ENCODE assay signal across 10 cellular contexts in the genomic region with DNA sequence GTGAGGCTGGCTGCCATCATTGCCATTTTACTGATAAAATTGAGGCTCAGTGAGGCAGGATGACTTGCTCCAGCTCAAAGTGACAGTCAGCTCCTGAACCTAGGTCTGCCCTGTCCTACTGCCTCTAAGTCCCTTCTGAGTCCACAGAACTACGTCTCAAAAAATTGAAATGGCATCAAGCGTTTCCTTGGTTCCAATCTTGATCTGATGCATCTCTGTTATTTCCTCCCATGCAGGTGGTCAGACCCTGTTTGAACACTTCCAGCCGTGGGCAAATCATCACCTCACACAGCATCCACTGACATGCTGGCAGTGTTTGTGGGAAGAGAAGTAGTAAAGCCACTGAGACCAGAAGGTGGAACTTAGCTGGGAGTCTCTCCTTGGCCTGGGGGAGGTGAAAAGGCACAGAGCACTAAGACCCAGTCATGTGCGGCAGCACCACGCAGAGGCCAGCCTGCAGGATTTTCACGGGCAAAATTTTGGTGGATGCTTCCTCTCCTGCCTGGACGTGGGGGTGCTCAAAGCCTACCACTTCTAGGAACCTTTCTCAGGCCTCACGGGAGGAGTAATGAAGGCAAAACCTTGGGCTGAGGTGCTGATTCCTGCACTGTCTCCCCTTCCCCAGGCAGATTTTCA. TPM values are rescaled to one million over a fixed set of nuclear protein-coding genes. Genes with fewer than 3 reads are reported as not detected.
DNase-seq lines count a peak whose midpoint lies in the region; ATAC-seq and TF ChIP-seq lines count a peak whose summit lies in the region.
"Had no signal": no experiment of that assay in that cellular context is flagged by ENCODE, and none has a peak within 500 bp of the region (broad histone marks: within the 10 kb centered on the region; RNA-seq: fewer than 3 reads in every experiment).

No MANE protein-coding gene starts in this region.

- peaks cover 23 to 31% of the 10 kb centered on the region in 2 donors for H3K36me3 Mint-ChIP-seq in CD14-positive monocyte
- peaks cover 6% of the 10 kb centered on the region for H3K36me3 Mint-ChIP-seq in chondrocyte (ENCODE audit: low read depth)
- peaks cover 0 to 13% of the 10 kb centered on the region in 2 donors for H3K36me3 Mint-ChIP-seq in CD4-positive, alpha-beta memory T cell

- H3K27ac Mint-ChIP-seq in CD14-positive monocyte: no peak overlapping the region
- H3K27ac Mint-ChIP-seq in chondrocyte (ENCODE audit: unreplicated experiment): no peak overlapping the region
- peak overlapping the region in 3 of 7 donors; percentile 38 to 53 (median 51) for H3K27ac Mint-ChIP-seq in CD4-positive, alpha-beta memory T cell

- H3K27me3 ChIP-seq in KMS-11 (ENCODE audit: insufficient read depth, low read depth): no peaks in the 10 kb centered on the region
- H3K27me3 ChIP-seq in trophoblast cell (ENCODE audit: insufficient read depth, low read length): no peaks in the 10 kb centered on the region
- H3K27me3 ChIP-seq in CD4-positive, alpha-beta memory T cell (ENCODE audit: insufficient read depth, low read length): no peaks in the 10 kb centered on the region
- H3K27me3 ChIP-seq: heart left ventricle, suprapubic skin had no signal

- H3K18ac ChIP-seq in trophoblast cell (ENCODE audit: low read length): no peak overlapping the region

- intact Hi-C loops in CD14-positive monocyte (cut with micrococcal nuclease): loop anchor here (5.0 to 10.0 kb wide), 3 partner anchors 120 to 162 kb away; a partner anchor contains a TSS
- intact Hi-C loops in CD4-positive, alpha-beta memory T cell (cut with micrococcal nuclease): loop anchor here (1.0 kb wide), 3 partner anchors 39 to 165 kb away; no protein-coding TSS in a partner anchor

- H3K4me1 ChIP-seq in KMS-11 (ENCODE audit: low read depth, poor library complexity, severe bottlenecking): peaks cover 33% of the 10 kb centered on the region
- H3K4me1 ChIP-seq in trophoblast cell (ENCODE audit: control insufficient read depth in 1 of 2, insufficient read depth in 2 of 2, low read length in 2 of 2): peaks cover 2 to 4% of the 10 kb centered on the region in 2 experiments
- peaks cover 17% of the 10 kb centered on the region for H3K4me1 ChIP-seq in CD4-positive, alpha-beta memory T cell (ENCODE audit: insufficient read depth, low read length)

- H3K27me3 Mint-ChIP-seq in CD14-positive monocyte (ENCODE audit: low read depth in 3 of 3) (peaks cover 0 to 2% (median 0%) of the 10 kb centered on the region in 3 donors), chondrocyte (ENCODE audit: low read depth) (no peaks in the 10 kb centered on the region)
- no peaks in the 10 kb centered on the region for H3K27me3 Mint-ChIP-seq in CD4-positive, alpha-beta memory T cell

- no peak overlapping the region for H3K9ac ChIP-seq in KMS-11
- H3K9ac ChIP-seq in trophoblast cell (ENCODE audit: low read length): no peak overlapping the region

- H3K4ac ChIP-seq in trophoblast cell (ENCODE audit: low read depth, low read length): no peak overlapping the region

- H3K4me2 ChIP-seq in KMS-11 (no peak overlapping the region), trophoblast cell (ENCODE audit: low read length) (no peak overlapping the region)

- no peak for ATAC-seq in GM18511 (IDR thresholded peaks at IDR 0.05; ENCODE audit: unreplicated experiment)

- no CpG with 5 or more reads among the region's 8 CpGs for WGBS in trophoblast cell (ENCODE audit: extremely low coverage, insufficient coverage, insufficient read length)

- H2AFZ ChIP-seq in KMS-11 (ENCODE audit: low read depth) (no peak overlapping the region), trophoblast cell (ENCODE audit: insufficient read depth, low read length, poor library complexity) (no peak overlapping the region)

- TF ChIP-seq CTCF in CD14-positive monocyte (IDR thresholded peaks at IDR 0.05) (peak; percentile 50), KMS-11 (conservative IDR thresholded peaks at IDR 0.05; ENCODE audit: low read depth, low read length) (peak; percentile 50), chondrocyte (IDR thresholded peaks at IDR 0.05) (peak; percentile 54)

- H3K36me3 ChIP-seq in KMS-11 (ENCODE audit: insufficient read depth) (no peaks in the 10 kb centered on the region), trophoblast cell (ENCODE audit: control insufficient read depth in 1 of 2, insufficient read depth in 2 of 2, low read length in 2 of 2) (peaks cover 5 to 8% of the 10 kb centered on the region in 2 experiments)
- H3K36me3 ChIP-seq in CD4-positive, alpha-beta memory T cell (ENCODE audit: insufficient read depth, low read length): peaks cover 3% of the 10 kb centered on the region

- no peak overlapping the region for H3K27ac ChIP-seq in KMS-11
- H3K27ac ChIP-seq in trophoblast cell (ENCODE audit: low read depth, low read length): no peak overlapping the region
- no peak overlapping the region for H3K27ac ChIP-seq in CD4-positive, alpha-beta memory T cell (ENCODE audit: low read depth, low read length)
- H3K27ac ChIP-seq: suprapubic skin had no signal

- H4K12ac ChIP-seq in trophoblast cell (ENCODE audit: low read depth, low read length): peak overlapping the region; percentile 27

- no peaks in the 10 kb centered on the region for H3K9me3 ChIP-seq in trophoblast cell (ENCODE audit: insufficient read depth, low read depth, low read length)
- H3K9me3 ChIP-seq in CD4-positive, alpha-beta memory T cell (ENCODE audit: control insufficient read depth in 1 of 2, low read length in 2 of 2): no peaks in the 10 kb centered on the region
- H3K9me3 ChIP-seq: heart left ventricle, suprapubic skin had no signal

- no peak overlapping the region for H3K23ac ChIP-seq in trophoblast cell (ENCODE audit: low read length)

- no peak overlapping the region for H2BK120ac ChIP-seq in trophoblast cell (ENCODE audit: insufficient read depth, low read length, poor library complexity)

- H2BK12ac ChIP-seq in trophoblast cell (ENCODE audit: low read length): no peak overlapping the region

- H4K91ac ChIP-seq in trophoblast cell (ENCODE audit: low read depth, low read length): no peak overlapping the region

- CTCF ChIA-PET in CD4-positive, alpha-beta memory T cell (lab: Charles Lee; ENCODE audit: partially characterized antibody): interaction anchor here (0.9 to 5.5 kb wide), 15 partner anchors 9 to 174 kb away, joined by 3 to 63 read pairs (median 6); no protein-coding TSS in a partner anchor

- no peak overlapping the region for H4K8ac ChIP-seq in trophoblast cell (ENCODE audit: low read depth, low read length)

- no peak overlapping the region for H3K14ac ChIP-seq in trophoblast cell (ENCODE audit: low read length)

- H3K79me2 ChIP-seq in KMS-11 (ENCODE audit: insufficient read depth, low read depth): no peaks in the 10 kb centered on the region
- no peaks in the 10 kb centered on the region for H3K79me2 ChIP-seq in trophoblast cell (ENCODE audit: control insufficient read depth, insufficient read depth, low read length, poor library complexity)

- no peak overlapping the region for H3K4me3 Mint-ChIP-seq in CD14-positive monocyte
- no peak overlapping the region for H3K4me3 Mint-ChIP-seq in chondrocyte (ENCODE audit: unreplicated experiment)
- H3K4me3 Mint-ChIP-seq in CD4-positive, alpha-beta memory T cell: no peak overlapping the region

- no peak overlapping the region for H2AK5ac ChIP-seq in trophoblast cell (ENCODE audit: low read length)

- H2BK5ac ChIP-seq in trophoblast cell (ENCODE audit: low read depth, low read length, poor library complexity): no peak overlapping the region

- peaks cover 18% of the 10 kb centered on the region for H3K4me1 Mint-ChIP-seq in CD14-positive monocyte
- peaks cover 30% of the 10 kb centered on the region for H3K4me1 Mint-ChIP-seq in chondrocyte (ENCODE audit: low read depth)
- H3K4me1 Mint-ChIP-seq in CD4-positive, alpha-beta memory T cell: peaks cover 5 to 8% (median 5%) of the 10 kb centered on the region in 4 donors

- H3K9me3 Mint-ChIP-seq in CD14-positive monocyte: no peaks in the 10 kb centered on the region
- no peaks in the 10 kb centered on the region for H3K9me3 Mint-ChIP-seq in chondrocyte (ENCODE audit: low read depth)
- H3K9me3 Mint-ChIP-seq in CD4-positive, alpha-beta memory T cell: no peaks in the 10 kb centered on the region

- no peak overlapping the region for H3K4me3 ChIP-seq in KMS-11 (IDR thresholded peaks at IDR 0.05; ENCODE audit: insufficient read depth, low read depth, low read length)
- no peak overlapping the region for H3K4me3 ChIP-seq in trophoblast cell (ENCODE audit: low read depth, low read length)
- no peak overlapping the region for H3K4me3 ChIP-seq in CD4-positive, alpha-beta memory T cell (ENCODE audit: low read length in 2 of 2)
- H3K4me3 ChIP-seq: heart left ventricle, suprapubic skin had no signal

- H3K79me1 ChIP-seq in trophoblast cell (ENCODE audit: low read length): no peaks in the 10 kb centered on the region

- POLR2A ChIA-PET in CD4-positive, alpha-beta memory T cell (lab: Charles Lee; ENCODE audit: partially characterized antibody): interaction anchor here (1.1 to 2.0 kb wide), 4 partner anchors 9 to 166 kb away, joined by 3 to 8 read pairs (median 4); no protein-coding TSS in a partner anchor

- no peaks in the 10 kb centered on the region for H4K20me1 ChIP-seq in KMS-11 (ENCODE audit: insufficient read depth)

- no peak for DNase-seq in CD14-positive monocyte (ENCODE audit: low spot score)
- DNase-seq in chondrocyte (ENCODE audit: low spot score): peak; percentile 51
- no peak for DNase-seq in trophoblast cell
- no peak for DNase-seq in MV-4-11 (lab: John Stamatoyannopoulos, UW)
- no peak for DNase-seq in CD4-positive, alpha-beta memory T cell
- DNase-seq in NCI-H1092 treated with DMSO at 0.1 percent for 48 hours (lab: John Stamatoyannopoulos, UW): no peak

RNA-seq across cellular contexts. Expression of a gene that starts 7.8 kb away (rescaled TPM):
- polyA plus RNA-seq in CD14-positive monocyte: 1 to 10 TPM in 1 of 2 donors, under 1 TPM in 1; 0.54 to 1.4 TPM
- total RNA-seq in chondrocyte: 8.5 to 12.3 TPM (median 12.0 TPM) in 3 replicates
- 1.8 and 4.1 TPM in 2 replicates for polyA plus RNA-seq in trophoblast cell (2013)
- 10 to 100 TPM; 11.5 to 13.6 TPM for total RNA-seq in CD4-positive, alpha-beta memory T cell
- polyA plus RNA-seq in CD4-positive, alpha-beta memory T cell: 1 to 10 TPM; 2.4 to 3.5 TPM

RNA-seq across cellular contexts. Expression of a gene that starts 32.3 kb away (rescaled TPM):
- polyA plus RNA-seq in CD14-positive monocyte: 1 to 10 TPM; 2.2 to 2.3 TPM
- 14.4 to 17.7 TPM (median 16.1 TPM) in 3 replicates for total RNA-seq in chondrocyte
- polyA plus RNA-seq in trophoblast cell (2013): 10.9 and 12.8 TPM in 2 replicates
- 10 to 100 TPM; 13.1 to 16.7 TPM for total RNA-seq in CD4-positive, alpha-beta memory T cell
- polyA plus RNA-seq in CD4-positive, alpha-beta memory T cell: 10 to 100 TPM in 1 of 2 donors, 1 to 10 TPM in 1; 7.6 to 11.2 TPM
